9 cellular contexts compared by ENCODE assay signal in the genomic region with DNA sequence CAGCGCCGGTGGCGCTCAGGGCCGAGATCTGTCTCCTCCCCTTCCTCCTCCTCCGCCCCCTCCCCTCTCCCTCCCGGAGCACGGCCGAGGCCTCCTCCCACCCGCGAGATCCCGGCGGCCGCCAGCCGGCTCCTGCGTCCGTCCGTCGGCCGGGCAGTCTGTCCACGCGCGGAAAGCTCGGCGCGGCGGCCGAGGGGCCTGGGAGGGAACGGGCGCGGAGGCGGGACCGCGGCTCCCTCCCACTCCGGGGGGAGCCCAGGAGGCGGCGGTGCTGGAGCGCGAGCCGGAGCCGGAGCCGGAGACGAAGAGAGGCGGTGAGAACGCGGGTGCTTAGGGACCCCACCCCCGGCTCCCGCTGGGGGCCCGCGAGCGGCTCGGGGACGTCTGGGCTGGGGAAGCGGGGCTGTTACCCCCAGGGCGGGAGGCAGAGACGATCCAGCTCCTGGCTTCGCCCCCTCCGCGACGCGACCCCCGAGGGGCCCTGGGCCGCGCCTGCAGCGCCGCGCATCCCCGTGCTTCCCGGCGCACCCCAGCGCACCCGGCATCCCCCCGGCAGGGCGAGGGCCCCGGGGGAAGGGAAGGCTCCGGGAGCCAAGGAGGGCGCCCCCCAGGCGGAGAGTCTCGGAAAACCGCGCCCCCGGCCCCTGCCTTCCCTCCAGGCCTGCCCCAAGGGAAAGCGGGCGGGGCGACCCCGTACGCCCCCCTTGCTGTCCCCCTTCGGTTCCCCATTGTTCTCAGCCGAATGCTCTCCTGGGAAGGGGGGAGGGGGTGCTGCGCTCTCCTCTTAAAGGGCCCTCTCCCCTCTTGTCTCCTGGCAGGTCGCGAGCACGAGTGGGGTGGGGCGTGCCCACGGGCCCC. TPM values are rescaled to one million over a fixed set of nuclear protein-coding genes. Genes with fewer than 3 reads are reported as not detected.
DNase-seq lines count a peak whose midpoint lies in the region; ATAC-seq, FAIRE-seq and TF ChIP-seq lines count a peak whose summit lies in the region.
"Had no signal": no experiment of that assay in that cellular context is flagged by ENCODE, and none has a peak within 500 bp of the region (broad histone marks: within the 10 kb centered on the region; RNA-seq: fewer than 3 reads in every experiment).

A gene (plus strand): TSS at position 100 of the 858 bp plus-strand sequence. CDS start 1,463 bp downstream, outside the sequence.

- no peak within 1 kb of the TSS for H2BK15ac ChIP-seq in H1 (ENCODE audit: low read length)

- H3K79me2 ChIP-seq in H1 (ENCODE audit: control insufficient read depth in 1 of 2, insufficient read depth in 2 of 2, low read length in 2 of 2) (no peaks in the 10 kb centered on the region), neural cell (replicated peaks; ENCODE audit: insufficient read depth, low read length) (peaks cover 23% of the 10 kb centered on the region)

- TF ChIP-seq CTCF in GM20000 (IDR thresholded peaks at IDR 0.05; ENCODE audit: extremely low read depth, missing control alignments) (no peak), H1 (IDR thresholded peaks at IDR 0.05; ENCODE audit: control extremely low read depth in 1 of 3, insufficient read depth in 1 of 3, low read depth in 1 of 3, low read length in 3 of 3) (no peak), neural cell (IDR thresholded peaks at IDR 0.05; ENCODE audit: poor library complexity, severe bottlenecking) (peak; percentile 29), upper lobe of right lung (IDR thresholded peaks at IDR 0.05) (no peak)

- H3K14ac ChIP-seq in H1 (ENCODE audit: insufficient read length) = no peak within 1 kb of the TSS

- no peak within 1 kb of the TSS for H2BK5ac ChIP-seq in H1 (ENCODE audit: low read depth, low read length)

- peak within 1 kb of the TSS; percentile 51; the same call in 1 of the 2 replicates for H4K8ac ChIP-seq in H1 (ENCODE audit: extremely low read depth, insufficient read depth, low read length)

- no peak within 1 kb of the TSS for H2BK120ac ChIP-seq in H1 (replicated peaks; ENCODE audit: low read depth, low read length)

- H3K23ac ChIP-seq in H1 (ENCODE audit: insufficient read length) = no peak within 1 kb of the TSS

- H3K4me2 ChIP-seq in H1 (ENCODE audit: insufficient read depth in 1 of 2, low read depth in 2 of 2, low read length in 2 of 2) = peak within 1 kb of the TSS; percentile 50 to 76
- H3K4me2 ChIP-seq in neural cell (ENCODE audit: low read length) = peak within 1 kb of the TSS; percentile 73

- H3K18ac ChIP-seq in H1 (ENCODE audit: extremely low read depth, low read length) = no peak within 1 kb of the TSS; the same call in 1 of the 2 replicates

- H2AK5ac ChIP-seq in H1 (ENCODE audit: low read depth, low read length) = no peak within 1 kb of the TSS

- peaks cover 14% of the 10 kb centered on the region; the same call in 1 of the 2 replicates for H3K23me2 ChIP-seq in H1 (ENCODE audit: low read depth, low read length)

- H2BK20ac ChIP-seq in H1 (ENCODE audit: low read length) = no peak within 1 kb of the TSS

- no peak within 1 kb of the TSS for H3K27ac ChIP-seq in H1 (ENCODE audit: low read depth, low read length)
- H3K27ac ChIP-seq in neural cell (ENCODE audit: low read length) = peak within 1 kb of the TSS; percentile 74
- no peak within 1 kb of the TSS for H3K27ac ChIP-seq in upper lobe of right lung

- FAIRE-seq in H1 (lab: Jason Lieb, UNC) = no peak

- 3% methylated on average over 21 of the region's 94 CpGs; no CpG with 5 or more reads in 1 of the 2 experiments for WGBS in H1 (ENCODE audit: extremely low coverage in 1 of 2, insufficient coverage in 1 of 2, insufficient read length in 1 of 2, insufficient replicate concordance in 2 of 2, low coverage in 1 of 2, low lambda C conversion rate in 2 of 2, missing lambda C conversion rate in 1 of 2), 2 experiments

- peaks cover 0 to 22% (median 19%) of the 10 kb centered on the region in 4 experiments; a peak in 6 of 7 replicates for H3K27me3 ChIP-seq in H1 (replicated peaks in 1 of 4; ENCODE audit: control insufficient read depth in 3 of 4, extremely low read depth in 1 of 4, insufficient read depth in 3 of 4, low read length in 3 of 4)
- H3K27me3 ChIP-seq in neural cell (ENCODE audit: insufficient read depth, low read depth, low read length) = no peaks in the 10 kb centered on the region
- peaks cover 38% of the 10 kb centered on the region for H3K27me3 ChIP-seq in upper lobe of right lung

- ATAC-seq in upper lobe of right lung (peak; percentile 28), HG02678 (IDR thresholded peaks at IDR 0.05; ENCODE audit: unreplicated experiment) (no peak), GM21360 (IDR thresholded peaks at IDR 0.05; ENCODE audit: unreplicated experiment) (no peak)

- no peaks in the 10 kb centered on the region for H4K20me1 ChIP-seq in H1 (replicated peaks in 1 of 2; ENCODE audit: control insufficient read depth in 1 of 2, insufficient read depth in 2 of 2, low read length in 2 of 2)
- peaks cover 4% of the 10 kb centered on the region for H4K20me1 ChIP-seq in neural cell (ENCODE audit: insufficient read depth)

- TF ChIP-seq RAD21 in H1 (IDR thresholded peaks at IDR 0.05 in 1 of 2, conservative IDR thresholded peaks at IDR 0.05 in 1 of 2; ENCODE audit: low read depth in 2 of 2, low read length in 2 of 2) (0 out of 4 replicates have a peak, but pooled peaks of 1 of the 2 experiments have one; percentile 1), neural cell (conservative IDR thresholded peaks at IDR 0.05) (peak; percentile 29)

- H3K4me1 ChIP-seq in H1 (replicated peaks in 1 of 4; ENCODE audit: control insufficient read depth in 3 of 4, insufficient read depth in 4 of 4, low read length in 3 of 4) (peaks cover 0 to 4% (median 2%) of the 10 kb centered on the region in 4 experiments; a peak in 3 of 7 replicates), upper lobe of right lung (peaks cover 9% of the 10 kb centered on the region)

- no peak within 1 kb of the TSS for H4K5ac ChIP-seq in H1 (ENCODE audit: insufficient read length, low read depth, low read length)

- CTCF ChIA-PET in H1 (lab: Charles Lee; ENCODE audit: partially characterized antibody) = interaction anchor here (0.9 to 2.0 kb wide), 5 partner anchors 10 to 42 kb away, joined by 3 to 5 read pairs (median 3); no protein-coding TSS in a partner anchor

- peak; percentile 63 for DNase-seq in GM20000 (ENCODE audit: low spot score)
- DNase-seq in activated CD4-positive, alpha-beta T cell treated with anti-CD3 and anti-CD28 coated beads for 4 hours = peak; percentile 44 to 53
- DNase-seq in H1 (ENCODE audit: low read depth in 1 of 2, low spot score in 2 of 2) = no peak
- DNase-seq in upper lobe of right lung = peak; percentile 66
- no peak for DNase-seq in NCI-H446 treated with DMSO at 0.1 percent for 48 hours (lab: John Stamatoyannopoulos, UW)

- TF ChIP-seq EP300 in H1 (IDR thresholded peaks at IDR 0.05; ENCODE audit: borderline replicate concordance in 1 of 2, low read depth in 2 of 2, low read length in 2 of 2) = no peak
- peak; percentile 23 for TF ChIP-seq EP300 in neural cell (conservative IDR thresholded peaks at IDR 0.05; ENCODE audit: poor library complexity, severe bottlenecking)

- POLR2A ChIA-PET in H1 (lab: Charles Lee; ENCODE audit: partially characterized antibody) = interaction anchor here (1.1 to 1.6 kb wide), 2 partner anchors 8 to 96 kb away, joined by 3 read pairs; no protein-coding TSS in a partner anchor

- H3K56ac ChIP-seq in H1 (replicated peaks; ENCODE audit: insufficient read length, low read depth, low read length) = no peak within 1 kb of the TSS

- TF ChIP-seq POLR2A in H1 (IDR thresholded peaks at IDR 0.05; ENCODE audit: control extremely low read depth in 1 of 2, low read depth in 2 of 2, low read length in 2 of 2) = no peak

- H3K9me3 ChIP-seq in H1 (ENCODE audit: insufficient read depth in 2 of 2, low read depth in 1 of 2, low read length in 1 of 2) (no peaks in the 10 kb centered on the region), neural cell (ENCODE audit: low read length) (no peaks in the 10 kb centered on the region), upper lobe of right lung (no peaks in the 10 kb centered on the region)

- H2BK12ac ChIP-seq in H1 (ENCODE audit: low read depth, low read length) = no peak within 1 kb of the TSS

- H3K36me3 ChIP-seq in H1 (ENCODE audit: control insufficient read depth in 2 of 4, insufficient read depth in 4 of 4, low read length in 3 of 4) (no peaks in the 10 kb centered on the region), neural cell (ENCODE audit: insufficient read depth, low read length) (no peaks in the 10 kb centered on the region), upper lobe of right lung (no peaks in the 10 kb centered on the region)

- H2AFZ ChIP-seq in H1 (ENCODE audit: low read length) (no peak within 1 kb of the TSS), neural cell (ENCODE audit: low read depth, low read length) (peak within 1 kb of the TSS; percentile 91)

- no peak within 1 kb of the TSS for H4K91ac ChIP-seq in H1 (replicated peaks; ENCODE audit: insufficient read length, low read length)

- H3K9me2 ChIP-seq in neural cell (ENCODE audit: insufficient read depth, low read length) = no peaks in the 10 kb centered on the region

- H3K4ac ChIP-seq in H1 (replicated peaks; ENCODE audit: insufficient read length, low read depth, low read length) = no peak within 1 kb of the TSS

- no peaks in the 10 kb centered on the region for H3K79me1 ChIP-seq in H1 (ENCODE audit: low read depth, low read length)

- H3K4me3 ChIP-seq in H1 (ENCODE audit: extremely low read depth in 1 of 4, insufficient read depth in 2 of 4, low read depth in 3 of 4, low read length in 4 of 4) (peak within 1 kb of the TSS; percentile 46 to 77 (median 55)), neural cell (ENCODE audit: low read length) (peak within 1 kb of the TSS; percentile 81), upper lobe of right lung (peak within 1 kb of the TSS; percentile 47)

- H3K9ac ChIP-seq in H1 (replicated peaks in 1 of 4; ENCODE audit: extremely low read depth in 1 of 4, low read depth in 3 of 4, low read length in 3 of 4) = peak within 1 kb of the TSS in 1 of 4 experiments; percentile 10; a peak in 1 of 7 replicates
- peak within 1 kb of the TSS; percentile 93 for H3K9ac ChIP-seq in neural cell (ENCODE audit: low read length)

- intact Hi-C loops in upper lobe of right lung (cut with DNase I) = loop anchor here (10.0 kb wide), 1 partner anchor 118 kb away; no protein-coding TSS in a partner anchor

- H3F3A ChIP-seq in neural cell (ENCODE audit: insufficient read depth, low read length, poor library complexity, severe bottlenecking) = no peaks in the 10 kb centered on the region

TF ChIP-seq in H1, 55 proteins besides CTCF, POLR2A, EP300 and RAD21 (continues in another document):
- TF ChIP-seq CHD1 (IDR thresholded peaks at IDR 0.05; ENCODE audit: low read depth, low read length) = no peak

RNA-seq across cellular contexts. Expression of the gene that starts here (rescaled TPM):
- 6.9 and 8.6 TPM in 2 replicates for total RNA-seq in H1 (2021; fragmentation: NEBNext Ultra II Directional; extraction: Animal tissue kit (Norgen Biotek cat#: 25700))
- 4.7 and 7.0 TPM in 2 replicates for polyA plus RNA-seq in H1 (2011; rRNA removed)
- polyA plus RNA-seq in H1 (2011; cell fraction: cytosol; rRNA removed) = 5.3 TPM
- 7.4 TPM for polyA plus RNA-seq in H1 (2011; cell fraction: nucleus; rRNA removed)
- 4.1 to 7.7 TPM (median 6.1 TPM) in 4 replicates for polyA plus RNA-seq in H1 (2012, experiment 1 of 2)
- polyA plus RNA-seq in H1 (2012, experiment 2 of 2) = 6.5 TPM
- 4.9 TPM for polyA plus RNA-seq in H1 (2013, experiment 1 of 2)
- 4.6 TPM for polyA plus RNA-seq in H1 (2013, experiment 2 of 2)
- polyA minus RNA-seq in H1 (2011; rRNA and poly(A)+ RNA removed) = 3.0 and 3.6 TPM in 2 replicates
- 5.7 TPM for polyA minus RNA-seq in H1 (2011; cell fraction: cytosol; rRNA and poly(A)+ RNA removed)
- 3.8 TPM for polyA minus RNA-seq in H1 (2011; cell fraction: nucleus; rRNA and poly(A)+ RNA removed)
- 30.7 and 42.8 TPM in 2 replicates for polyA plus RNA-seq in neural cell
- polyA minus RNA-seq in neural cell = 51.7 and 57.5 TPM in 2 replicates
- total RNA-seq in upper lobe of right lung = 5.1 TPM
- total RNA-seq: pulmonary artery endothelial cell had no signal

Comparison
In these comparisons a context has a peak if more than half of its experiments do, and no peak if none do; other contexts are left out.
1. DNase-seq: peak in GM20000 (single experiment), activated CD4-positive, alpha-beta T cell treated with anti-CD3 and anti-CD28 coated beads for 4 hours (2 of 2) and upper lobe of right lung (single experiment); none in H1 (0 of 2) and NCI-H446 treated with DMSO at 0.1 percent for 48 hours (single experiment).
2. Peak in every context shown above with its lines, with median percentiles within 50 percentile points of each other: H3K4me3 ChIP-seq.